35 cellular contexts compared by ENCODE assay signal in the genomic region with DNA sequence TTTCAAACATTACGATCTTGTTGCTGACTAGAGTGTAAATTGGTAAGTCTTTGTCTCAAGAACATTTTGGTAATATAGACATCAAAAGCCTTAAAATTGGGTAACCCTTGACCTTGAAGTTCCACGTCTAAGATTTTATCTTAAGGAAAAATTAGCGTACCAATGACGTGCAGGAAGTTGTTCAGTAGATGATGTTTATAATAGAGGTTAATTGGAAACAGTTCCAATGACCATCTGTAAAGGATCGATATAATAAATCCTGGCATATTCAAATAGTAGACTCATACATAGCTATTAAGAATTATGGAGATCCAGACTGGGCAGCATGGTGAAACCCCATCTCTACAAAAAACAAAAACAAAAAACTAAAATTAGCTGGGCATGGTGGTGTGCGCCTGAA.
"Had no signal": no experiment of that assay in that cellular context is flagged by ENCODE, and none has a peak within 500 bp of the region (broad histone marks: within the 10 kb centered on the region; RNA-seq: fewer than 3 reads in every experiment).

No MANE protein-coding gene starts in this region.

- H3K4me2 ChIP-seq: KMS-11 had no signal

- DNase-seq: Karpas-422, Kasumi-1, MG63, MM.1S, MV-4-11, NCI-H1048, NCI-H1092, NCI-H1092 treated with DMSO at 0.1 percent for 48 hours, NCI-H1105, NCI-H1105 treated with DMSO at 0.1 percent for 48 hours, NCI-H1417, NCI-H1417 treated with DMSO at 0.1 percent for 48 hours, NCI-H1436, NCI-H1436 treated with DMSO at 0.1 percent for 48 hours, NCI-H146, NCI-H1694, NCI-H1694 treated with DMSO at 0.1 percent for 48 hours, NCI-H187, NCI-H187 treated with DMSO at 0.1 percent for 48 hours, NCI-H1930, NCI-H2029, NCI-H2029 treated with DMSO at 0.1 percent for 48 hours, NCI-H2081, NCI-H2081 treated with DMSO at 0.1 percent for 48 hours, NCI-H2107, NCI-H2171, NCI-H2227 treated with DMSO at 0.1 percent for 48 hours, NCI-H226, NCI-H345, NCI-H446, NCI-H446 treated with DMSO at 0.1 percent for 48 hours, NCI-H510A, NCI-H510A treated with DMSO at 0.1 percent for 48 hours, NCI-H524 had no signal

- H3K4me3 ChIP-seq: MG63 had no signal

- H3K27me3 ChIP-seq: MG63 had no signal

- H3K9ac ChIP-seq: KMS-11 had no signal

- H3K27ac ChIP-seq: KMS-11 had no signal

- H3K36me3 ChIP-seq: MG63 had no signal
